Comparison of ENCODE assay signal across 23 cellular contexts in genomic region chr20:62350629-62351422, GRCh38. TPM values are rescaled to one million over a fixed set of nuclear protein-coding genes. Genes with fewer than 3 reads are reported as not detected.
DNase-seq lines count a peak whose midpoint lies in the region; ATAC-seq, FAIRE-seq and TF ChIP-seq lines count a peak whose summit lies in the region.
"Had no signal": no experiment of that assay in that cellular context is flagged by ENCODE, and none has a peak within 500 bp of the region (broad histone marks: within the 10 kb centered on the region; RNA-seq: fewer than 3 reads in every experiment).

No MANE protein-coding gene starts in this region.

- no peak overlapping the region for H3K4me2 ChIP-seq in GM12878 (ENCODE audit: control insufficient read depth, insufficient read depth)
- H3K4me2 ChIP-seq: neural progenitor cell, SK-N-SH had no signal

- H3K36me3 Mint-ChIP-seq in activated T-helper 2 cell treated with anti-CD3 and anti-CD28 coated beads, Interferon-gamma antibody, Interleukin-2, Interleukin-4, amounts not matched to agents 10 μg/mL and 5 μg/mL and 100 μg/mL, durations not matched to agents 14 hours and 24 hours and 36 hours (ENCODE audit: low read depth): no peaks in the 10 kb centered on the region

- peak overlapping the region; percentile 58 for H3K27ac ChIP-seq in HUES48 (ENCODE audit: low read depth, low read length)
- no peak overlapping the region for H3K27ac ChIP-seq in GM12878 (ENCODE audit: control insufficient read depth, insufficient read depth)
- no peak overlapping the region for H3K27ac ChIP-seq in kidney (ENCODE audit: low read depth in 2 of 2, low read length in 2 of 2)
- H3K27ac ChIP-seq in suprapubic skin: peak overlapping the region; percentile 86
- H3K27ac ChIP-seq: brain microvascular endothelial cell, neural progenitor cell had no signal

- H3K4me1 Mint-ChIP-seq in activated T-helper 2 cell treated with anti-CD3 and anti-CD28 coated beads, Interferon-gamma antibody, Interleukin-2, Interleukin-4, amounts not matched to agents 10 μg/mL and 5 μg/mL and 100 μg/mL, durations not matched to agents 14 hours and 24 hours and 36 hours (ENCODE audit: low read depth): no peaks in the 10 kb centered on the region
- H3K4me1 Mint-ChIP-seq: activated CD4-positive, alpha-beta T cell treated with anti-CD3 and anti-CD28 coated beads for 36 hours; B cell had no signal

- 0 out of 3 replicates have a peak, but pooled peaks have one; percentile 19 for ATAC-seq in GM12878
- ATAC-seq in GM18868 (IDR thresholded peaks at IDR 0.05; ENCODE audit: unreplicated experiment): no peak
- no peak for ATAC-seq in HG02642 (IDR thresholded peaks at IDR 0.05; ENCODE audit: poor library complexity, unreplicated experiment)
- ATAC-seq: activated CD4-positive, alpha-beta T cell treated with anti-CD3 and anti-CD28 coated beads for 36 hours had no signal

- BruUV-seq in GM12878 (replicated peaks; lab: Mats Ljungman, UMichigan): no TSS peak

- no peak for TF ChIP-seq RAD21 in GM12878 (IDR thresholded peaks at IDR 0.05; ENCODE audit: insufficient read depth, low read depth, low read length)

- peaks cover 75% of the 10 kb centered on the region for H3K36me3 ChIP-seq in HUES48 (ENCODE audit: control insufficient read depth, insufficient read depth, low read length)
- no peaks in the 10 kb centered on the region; a peak in 1 of 4 replicates for H3K36me3 ChIP-seq in GM12878 (ENCODE audit: control insufficient read depth in 2 of 2, insufficient read depth in 2 of 2, low read length in 1 of 2)
- peaks cover 4 to 22% of the 10 kb centered on the region in 2 donors for H3K36me3 ChIP-seq in kidney (ENCODE audit: control insufficient read depth in 1 of 2, insufficient read depth in 2 of 2, low read length in 2 of 2)
- peaks cover 31% of the 10 kb centered on the region for H3K36me3 ChIP-seq in suprapubic skin
- H3K36me3 ChIP-seq: neural progenitor cell had no signal

- H3K4me3 ChIP-seq in HUES48 (ENCODE audit: low read depth, low read length): no peak overlapping the region
- no peak overlapping the region for H3K4me3 ChIP-seq in GM12878
- H3K4me3 ChIP-seq in kidney (ENCODE audit: low read length in 2 of 2): no peak overlapping the region
- no peak overlapping the region for H3K4me3 ChIP-seq in suprapubic skin
- H3K4me3 ChIP-seq: neural progenitor cell had no signal

- H3K9ac ChIP-seq in HUES48 (ENCODE audit: low read depth, low read length): no peak overlapping the region
- no peak overlapping the region for H3K9ac ChIP-seq in GM12878 (ENCODE audit: control insufficient read depth, insufficient read depth, low read length)
- H3K9ac ChIP-seq in kidney (ENCODE audit: low read length in 2 of 2): no peak overlapping the region
- H3K9ac ChIP-seq: neural progenitor cell, SK-N-SH had no signal

- SMC1A ChIA-PET in GM12878 (lab: Charles Lee; ENCODE audit: uncharacterized antibody, unreplicated experiment): no interaction called here

- no peak overlapping the region for H2AFZ ChIP-seq in GM12878 (ENCODE audit: control insufficient read depth, low read depth, low read length)
- H2AFZ ChIP-seq: neural progenitor cell had no signal

- H3K4me1 ChIP-seq in HUES48 (ENCODE audit: control insufficient read depth, insufficient read depth, low read length) (peaks cover 16% of the 10 kb centered on the region), GM12878 (ENCODE audit: control insufficient read depth, insufficient read depth, low read length) (no peaks in the 10 kb centered on the region), kidney (ENCODE audit: control insufficient read depth in 1 of 2, insufficient read depth in 1 of 2, low read depth in 1 of 2, low read length in 2 of 2) (peaks cover 22 to 24% of the 10 kb centered on the region in 2 donors), suprapubic skin (peaks cover 61% of the 10 kb centered on the region)

- no peak overlapping the region for H3K4me3 Mint-ChIP-seq in activated T-helper 2 cell treated with anti-CD3 and anti-CD28 coated beads, Interferon-gamma antibody, Interleukin-2, Interleukin-4, amounts not matched to agents 10 μg/mL and 5 μg/mL and 100 μg/mL, durations not matched to agents 14 hours and 24 hours and 36 hours (ENCODE audit: low read depth)
- H3K4me3 Mint-ChIP-seq: activated CD4-positive, alpha-beta T cell treated with anti-CD3 and anti-CD28 coated beads for 36 hours; activated naive CD8-positive, alpha-beta T cell; B cell; HFFc6; neural progenitor cell had no signal

- TF ChIP-seq CTCF in GM12878 (IDR thresholded peaks at IDR 0.05 in 2 of 3, conservative IDR thresholded peaks at IDR 0.05 in 1 of 3; ENCODE audit: control insufficient read depth in 2 of 3, extremely low read depth in 1 of 3, insufficient read depth in 1 of 3, low read depth in 3 of 3, low read length in 3 of 3) (no peak), kidney (IDR thresholded peaks at IDR 0.05; ENCODE audit: borderline replicate concordance, extremely low read depth, insufficient read depth) (no peak), suprapubic skin (IDR thresholded peaks at IDR 0.05) (no peak)

- TF ChIP-seq EP300 in GM12878 (IDR thresholded peaks at IDR 0.05; ENCODE audit: borderline replicate concordance in 1 of 2, control insufficient read depth in 1 of 2, low read depth in 2 of 2, low read length in 2 of 2) (no peak), suprapubic skin (IDR thresholded peaks at IDR 0.05) (no peak)

- RAD21 ChIA-PET in GM12878 (lab: Charles Lee; ENCODE audit: unreplicated experiment): no interaction called here

- POLR2A ChIA-PET in GM12878 (lab: Charles Lee): no interaction called here

- CTCF ChIA-PET in GM12878 (lab: Yijun Ruan, JAX): no interaction called here

- DNase-seq in GM12878 (ENCODE audit: low read depth, low spot score): no peak
- DNase-seq in kidney: peak; percentile 76
- DNase-seq in suprapubic skin (ENCODE audit: low spot score in 2 of 2): no peak
- DNase-seq in frontal cortex (ENCODE audit: low spot score in 2 of 2): no peak
- no peak for DNase-seq in activated T-helper 2 cell treated with anti-CD3 and anti-CD28 coated beads, Interferon-gamma antibody, Interleukin-2, Interleukin-4, amounts not matched to agents 10 μg/mL and 5 μg/mL and 100 μg/mL, durations not matched to agents 14 hours and 24 hours and 36 hours (ENCODE audit: low spot score)
- DNase-seq: activated CD4-positive, alpha-beta T cell treated with anti-CD3 and anti-CD28 coated beads for 36 hours; activated CD8-positive, alpha-beta memory T cell treated with anti-CD3 and anti-CD28 coated beads, Interleukin-2, amount 50 U/mL, for 4 hours; brain microvascular endothelial cell; effector CD4-positive, alpha-beta T cell; HFFc6; MM.1S; NCI-H1694 treated with DMSO at 0.1 percent for 48 hours; NCI-H510A treated with DMSO at 0.1 percent for 48 hours; retina; SK-N-SH; stimulated activated CD4-positive, alpha-beta T cell treated with anti-CD3 and anti-CD28 coated beads, Interleukin-2, amount 100 ng/mL, for 24 hours had no signal

- intact Hi-C loops in GM12878 (cut with micrococcal nuclease; ENCODE audit: unreplicated experiment) (no loop called here), kidney (cut with DNase I) (no loop called here)
- intact Hi-C loops in activated T-helper 2 cell treated with anti-CD3 and anti-CD28 coated beads, Interferon-gamma antibody, Interleukin-2, Interleukin-4, amounts not matched to agents 10 μg/mL and 5 μg/mL and 100 μg/mL, durations not matched to agents 14 hours and 24 hours and 36 hours (cut with micrococcal nuclease): no loop called here

- H3K79me2 ChIP-seq in GM12878 (ENCODE audit: control insufficient read depth, insufficient read depth, low read length): no peaks in the 10 kb centered on the region

- 58% methylated on average over 23 of the region's 23 CpGs for WGBS in GM12878 (ENCODE audit: insufficient coverage, insufficient replicate concordance, low lambda C conversion rate, missing lambda C conversion rate)
- 42% methylated on average over 7 of the region's 23 CpGs for WGBS in suprapubic skin

- in situ Hi-C loops in GM12878 (cut with MboI): no loop called here

- H3K27ac Mint-ChIP-seq in activated T-helper 2 cell treated with anti-CD3 and anti-CD28 coated beads, Interferon-gamma antibody, Interleukin-2, Interleukin-4, amounts not matched to agents 10 μg/mL and 5 μg/mL and 100 μg/mL, durations not matched to agents 14 hours and 24 hours and 36 hours: no peak overlapping the region
- H3K27ac Mint-ChIP-seq: activated CD4-positive, alpha-beta T cell treated with anti-CD3 and anti-CD28 coated beads for 36 hours; activated naive CD8-positive, alpha-beta T cell; B cell; HFFc6; neural progenitor cell had no signal

- peaks cover 14% of the 10 kb centered on the region for H3K9me3 Mint-ChIP-seq in activated T-helper 2 cell treated with anti-CD3 and anti-CD28 coated beads, Interferon-gamma antibody, Interleukin-2, Interleukin-4, amounts not matched to agents 10 μg/mL and 5 μg/mL and 100 μg/mL, durations not matched to agents 14 hours and 24 hours and 36 hours

- no peaks in the 10 kb centered on the region for H3K27me3 Mint-ChIP-seq in activated T-helper 2 cell treated with anti-CD3 and anti-CD28 coated beads, Interferon-gamma antibody, Interleukin-2, Interleukin-4, amounts not matched to agents 10 μg/mL and 5 μg/mL and 100 μg/mL, durations not matched to agents 14 hours and 24 hours and 36 hours (ENCODE audit: low read depth)
- H3K27me3 Mint-ChIP-seq: activated CD4-positive, alpha-beta T cell treated with anti-CD3 and anti-CD28 coated beads for 36 hours; activated naive CD8-positive, alpha-beta T cell; B cell had no signal

- no peak for TF ChIP-seq POLR2A in GM12878 (IDR thresholded peaks at IDR 0.05; ENCODE audit: low read depth, low read length)
- TF ChIP-seq POLR2A in suprapubic skin (IDR thresholded peaks at IDR 0.05): no peak

- no peaks in the 10 kb centered on the region for H4K20me1 ChIP-seq in GM12878 (ENCODE audit: control insufficient read depth, insufficient read depth)

- H3K9me3 ChIP-seq in HUES48 (ENCODE audit: control insufficient read depth, insufficient read depth, low read length): peaks cover 5% of the 10 kb centered on the region
- no peaks in the 10 kb centered on the region; the same call in 2 of the 3 replicates for H3K9me3 ChIP-seq in GM12878 (replicated peaks; ENCODE audit: control insufficient read depth, insufficient read depth, low read length)
- H3K9me3 ChIP-seq in kidney (ENCODE audit: control insufficient read depth in 1 of 2, low read length in 2 of 2): no peaks in the 10 kb centered on the region
- no peaks in the 10 kb centered on the region for H3K9me3 ChIP-seq in suprapubic skin
- H3K9me3 ChIP-seq: SK-N-SH had no signal

- H3K27me3 ChIP-seq in HUES48 (ENCODE audit: control insufficient read depth, insufficient read depth, low read length) (no peaks in the 10 kb centered on the region), GM12878 (replicated peaks in 1 of 2; ENCODE audit: control insufficient read depth in 2 of 2, insufficient read depth in 2 of 2, low read length in 1 of 2) (no peaks in the 10 kb centered on the region), suprapubic skin (no peaks in the 10 kb centered on the region)
- H3K27me3 ChIP-seq: brain microvascular endothelial cell, neural progenitor cell had no signal

- FAIRE-seq in GM12878 (lab: Jason Lieb, UNC): no peak
- FAIRE-seq in kidney (lab: Jason Lieb, UNC): no peak
- no peak for FAIRE-seq in frontal cortex (lab: Jason Lieb, UNC)
- FAIRE-seq: GM18507 had no signal

RNA-seq across cellular contexts. Expression of gene LAMA5, which starts 16.3 kb away (rescaled TPM):
- 2.5 and 3.7 TPM in 2 replicates for total RNA-seq in GM12878 (2013; cell fraction: nucleolus; rRNA removed)
- total RNA-seq in GM12878 (2014; rRNA removed) (0.62 and 1.5 TPM in 2 replicates), GM12878 (2014; rRNA removed; fragmentation: Illumina TruSeq; extraction: Trizol) (0.09 and 0.28 TPM in 2 replicates), GM12878 (2021) (1.4 and 2.2 TPM in 2 replicates), kidney (342 TPM), suprapubic skin (100 to 1,000 TPM; 200 to 623 (median 316) TPM), frontal cortex (11.4 TPM)
- 0.56 TPM for polyA plus RNA-seq in GM12878 (2011; ENCODE audit: low read depth)
- polyA plus RNA-seq in GM12878 (2011; rRNA removed) (not detected in 2 replicates), GM12878 (2014; fragmentation: Illumina TruSeq; extraction: Trizol) (0.62 TPM in 1 of 2 replicates, not detected in the other), GM12878 (2014; fragmentation: Nextera tagmentation; extraction: Ambion mirVana) (not detected), GM12878 (2014; rRNA removed) (1.0 and 3.1 TPM in 2 replicates), GM12878 (2016; fragmentation: Nextera tagmentation; extraction: Ambion mirVana) (1 to 10 TPM; 1.6 TPM), kidney (ENCODE audit: insufficient read depth, low read depth, low replicate concordance) (94.0 TPM)
- 0.06 and 0.12 TPM in 2 replicates for polyA plus RNA-seq in GM12878 (2011; cell fraction: cytosol; rRNA removed)
- 2.4 and 3.6 TPM in 2 replicates for polyA plus RNA-seq in GM12878 (2011; cell fraction: nucleus; rRNA removed)
- polyA plus RNA-seq in GM12878 (2012): 2.4 and 2.6 TPM in 2 replicates
- polyA minus RNA-seq in GM12878 (2011; rRNA and poly(A)+ RNA removed): under 0.01 and 0.29 TPM in 2 replicates
- polyA minus RNA-seq in GM12878 (2011; cell fraction: cytosol; rRNA and poly(A)+ RNA removed): 0.27 and 2.3 TPM in 2 replicates
- 0.24 and 2.1 TPM in 2 replicates for polyA minus RNA-seq in GM12878 (2011; cell fraction: nucleus; rRNA and poly(A)+ RNA removed)
- total RNA-seq in activated T-helper 2 cell treated with anti-CD3 and anti-CD28 coated beads, Interferon-gamma antibody, Interleukin-2, Interleukin-4, amounts not matched to agents 10 μg/mL and 5 μg/mL and 100 μg/mL, durations not matched to agents 14 hours and 24 hours and 36 hours: 3.1 and 3.9 TPM in 2 replicates

RNA-seq across cellular contexts. Expression of gene RPS21, which starts 36.1 kb away (rescaled TPM):
- total RNA-seq in GM12878 (2013; cell fraction: nucleolus; rRNA removed): 61.8 and 129 TPM in 2 replicates
- total RNA-seq in GM12878 (2014; rRNA removed): 1,780 and 2,320 TPM in 2 replicates
- total RNA-seq in GM12878 (2014; rRNA removed; fragmentation: Illumina TruSeq; extraction: Trizol): 1,442 and 1,474 TPM in 2 replicates
- 2,559 and 2,687 TPM in 2 replicates for total RNA-seq in GM12878 (2021)
- polyA plus RNA-seq in GM12878 (2011; ENCODE audit: low read depth): 2,747 TPM
- 2,814 and 4,987 TPM in 2 replicates for polyA plus RNA-seq in GM12878 (2011; rRNA removed)
- polyA plus RNA-seq in GM12878 (2011; cell fraction: cytosol; rRNA removed): 6,140 and 7,792 TPM in 2 replicates
- 2,850 and 3,668 TPM in 2 replicates for polyA plus RNA-seq in GM12878 (2011; cell fraction: nucleus; rRNA removed)
- polyA plus RNA-seq in GM12878 (2012): 5,611 and 6,669 TPM in 2 replicates
- 536 and 1,536 TPM in 2 replicates for polyA plus RNA-seq in GM12878 (2014; fragmentation: Illumina TruSeq; extraction: Trizol)
- polyA plus RNA-seq in GM12878 (2014; fragmentation: Nextera tagmentation; extraction: Ambion mirVana): 1,000 to 10,000 TPM; 3,290 to 4,046 TPM
- 3,245 and 4,075 TPM in 2 replicates for polyA plus RNA-seq in GM12878 (2014; rRNA removed)
- polyA plus RNA-seq in GM12878 (2016; fragmentation: Nextera tagmentation; extraction: Ambion mirVana): 1,000 to 10,000 TPM; 1,499 to 1,551 TPM
- 1,684 and 1,838 TPM in 2 replicates for polyA minus RNA-seq in GM12878 (2011; rRNA and poly(A)+ RNA removed)
- 394 and 397 TPM in 2 replicates for polyA minus RNA-seq in GM12878 (2011; cell fraction: cytosol; rRNA and poly(A)+ RNA removed)
- 438 and 503 TPM in 2 replicates for polyA minus RNA-seq in GM12878 (2011; cell fraction: nucleus; rRNA and poly(A)+ RNA removed)
- total RNA-seq in kidney: 1,221 TPM
- polyA plus RNA-seq in kidney (ENCODE audit: insufficient read depth, low read depth, low replicate concordance): 2,336 TPM
- total RNA-seq in suprapubic skin: 1,000 to 10,000 TPM; 1,604 to 3,217 (median 2,363) TPM
- 821 TPM for total RNA-seq in frontal cortex
- total RNA-seq in activated T-helper 2 cell treated with anti-CD3 and anti-CD28 coated beads, Interferon-gamma antibody, Interleukin-2, Interleukin-4, amounts not matched to agents 10 μg/mL and 5 μg/mL and 100 μg/mL, durations not matched to agents 14 hours and 24 hours and 36 hours: 2,020 and 2,085 TPM in 2 replicates

RNA-seq across cellular contexts. Expression of gene ADRM1, which starts 48.0 kb away (rescaled TPM):
- total RNA-seq in GM12878 (2013; cell fraction: nucleolus; rRNA removed): 20.8 and 22.6 TPM in 2 replicates
- total RNA-seq in GM12878 (2014; rRNA removed) (148 and 160 TPM in 2 replicates), GM12878 (2014; rRNA removed; fragmentation: Illumina TruSeq; extraction: Trizol) (43.3 and 53.3 TPM in 2 replicates), GM12878 (2021) (117 and 125 TPM in 2 replicates), kidney (64.4 TPM), suprapubic skin (100 to 1,000 TPM in 3 of 4 donors, 10 to 100 TPM in 1; 84.7 to 155 (median 146) TPM), frontal cortex (41.2 TPM)
- 17.4 TPM for polyA plus RNA-seq in GM12878 (2011; ENCODE audit: low read depth)
- polyA plus RNA-seq in GM12878 (2011; rRNA removed) (33.1 and 67.0 TPM in 2 replicates), GM12878 (2014; fragmentation: Illumina TruSeq; extraction: Trizol) (10.2 and 34.3 TPM in 2 replicates), GM12878 (2014; fragmentation: Nextera tagmentation; extraction: Ambion mirVana) (10 to 100 TPM in 1 of 2 experiments, 1 to 10 TPM in 1; 3.4 to 13.6 TPM), GM12878 (2014; rRNA removed) (150 and 181 TPM in 2 replicates), GM12878 (2016; fragmentation: Nextera tagmentation; extraction: Ambion mirVana) (100 to 1,000 TPM; 207 to 213 TPM), kidney (ENCODE audit: insufficient read depth, low read depth, low replicate concordance) (79.4 TPM)
- 84.8 and 158 TPM in 2 replicates for polyA plus RNA-seq in GM12878 (2011; cell fraction: cytosol; rRNA removed)
- polyA plus RNA-seq in GM12878 (2011; cell fraction: nucleus; rRNA removed): 104 and 164 TPM in 2 replicates
- polyA plus RNA-seq in GM12878 (2012): 51.6 and 61.0 TPM in 2 replicates
- 28.0 and 62.4 TPM in 2 replicates for polyA minus RNA-seq in GM12878 (2011; rRNA and poly(A)+ RNA removed)
- polyA minus RNA-seq in GM12878 (2011; cell fraction: cytosol; rRNA and poly(A)+ RNA removed): 30.9 and 42.4 TPM in 2 replicates
- polyA minus RNA-seq in GM12878 (2011; cell fraction: nucleus; rRNA and poly(A)+ RNA removed): 30.0 and 51.8 TPM in 2 replicates
- 152 and 171 TPM in 2 replicates for total RNA-seq in activated T-helper 2 cell treated with anti-CD3 and anti-CD28 coated beads, Interferon-gamma antibody, Interleukin-2, Interleukin-4, amounts not matched to agents 10 μg/mL and 5 μg/mL and 100 μg/mL, durations not matched to agents 14 hours and 24 hours and 36 hours

RNA-seq across cellular contexts. Expression of gene CABLES2, which starts 56.3 kb away (rescaled TPM):
- total RNA-seq in GM12878 (2013; cell fraction: nucleolus; rRNA removed): 2.1 and 2.3 TPM in 2 replicates
- total RNA-seq in GM12878 (2014; rRNA removed): 7.7 and 8.8 TPM in 2 replicates
- 5.3 and 5.9 TPM in 2 replicates for total RNA-seq in GM12878 (2014; rRNA removed; fragmentation: Illumina TruSeq; extraction: Trizol)
- 14.9 and 15.2 TPM in 2 replicates for total RNA-seq in GM12878 (2021)
- 5.3 TPM for polyA plus RNA-seq in GM12878 (2011; ENCODE audit: low read depth)
- 2.9 and 4.8 TPM in 2 replicates for polyA plus RNA-seq in GM12878 (2011; rRNA removed)
- polyA plus RNA-seq in GM12878 (2011; cell fraction: cytosol; rRNA removed): 7.1 and 7.2 TPM in 2 replicates
- 10.3 and 11.7 TPM in 2 replicates for polyA plus RNA-seq in GM12878 (2011; cell fraction: nucleus; rRNA removed)
- 7.3 and 7.4 TPM in 2 replicates for polyA plus RNA-seq in GM12878 (2012)
- polyA plus RNA-seq in GM12878 (2014; fragmentation: Illumina TruSeq; extraction: Trizol): 7.4 and 12.7 TPM in 2 replicates
- 1 to 10 TPM; 2.3 to 2.9 TPM for polyA plus RNA-seq in GM12878 (2014; fragmentation: Nextera tagmentation; extraction: Ambion mirVana)
- polyA plus RNA-seq in GM12878 (2014; rRNA removed): 10.7 and 11.6 TPM in 2 replicates
- 1 to 10 TPM; 2.2 to 2.5 TPM for polyA plus RNA-seq in GM12878 (2016; fragmentation: Nextera tagmentation; extraction: Ambion mirVana)
- 3.5 and 4.5 TPM in 2 replicates for polyA minus RNA-seq in GM12878 (2011; rRNA and poly(A)+ RNA removed)
- 2.5 and 3.6 TPM in 2 replicates for polyA minus RNA-seq in GM12878 (2011; cell fraction: cytosol; rRNA and poly(A)+ RNA removed)
- polyA minus RNA-seq in GM12878 (2011; cell fraction: nucleus; rRNA and poly(A)+ RNA removed): 1.7 and 3.3 TPM in 2 replicates
- total RNA-seq in kidney: 4.5 TPM
- polyA plus RNA-seq in kidney (ENCODE audit: insufficient read depth, low read depth, low replicate concordance): 2.0 TPM
- total RNA-seq in suprapubic skin: 1 to 10 TPM; 3.8 to 7.2 (median 4.5) TPM
- 2.9 TPM for total RNA-seq in frontal cortex
- total RNA-seq in activated T-helper 2 cell treated with anti-CD3 and anti-CD28 coated beads, Interferon-gamma antibody, Interleukin-2, Interleukin-4, amounts not matched to agents 10 μg/mL and 5 μg/mL and 100 μg/mL, durations not matched to agents 14 hours and 24 hours and 36 hours: 12.5 and 12.6 TPM in 2 replicates

Comparison
In these comparisons a context has a peak if more than half of its experiments do, and no peak if none do; other contexts are left out.
1. H3K27ac ChIP-seq: peak in HUES48 (single experiment) and suprapubic skin (single experiment); none in GM12878 (single experiment) and kidney (0 of 2).
2. RNA of gene LAMA5, which starts 16.3 kb away (total RNA-seq): 200 to 623 TPM in suprapubic skin and 342 TPM in kidney (single experiment); 11.4 TPM in frontal cortex (single experiment), 3.1 to 3.9 TPM in activated T-helper 2 cell treated with anti-CD3 and anti-CD28 coated beads, Interferon-gamma antibody, Interleukin-2, Interleukin-4, amounts not matched to agents 10 μg/mL and 5 μg/mL and 100 μg/mL, durations not matched to agents 14 hours and 24 hours and 36 hours and 0.09 to 3.7 TPM in GM12878; every median in the first group is over 10 times any median in the second.